In genomic region chr2:240235811-240236210, GRCh38 we compare ENCODE assay signal across 13 cellular contexts.
DNase-seq lines count a peak whose midpoint lies in the region; ATAC-seq and TF ChIP-seq lines count a peak whose summit lies in the region.
"Had no signal": no experiment of that assay in that cellular context is flagged by ENCODE, and none has a peak within 500 bp of the region (broad histone marks: within the 10 kb centered on the region; RNA-seq: fewer than 3 reads in every experiment).

No MANE protein-coding gene starts in this region.

- peaks cover 13 to 34% (median 21%) of the 10 kb centered on the region in 4 donors for H3K4me1 ChIP-seq in upper lobe of left lung
- H3K4me1 ChIP-seq: uterus had no signal

- H3K4me3 Mint-ChIP-seq in nephron: peak overlapping the region in 1 of 3 experiments; percentile 8
- H3K4me3 Mint-ChIP-seq: activated CD4-positive, alpha-beta T cell treated with anti-CD3 and anti-CD28 coated beads for 36 hours; dendritic cell treated with granulocyte-macrophage colony-stimulating factor and Interleukin-4, amounts not matched to agents 40 ng/mL and 50 ng/mL, for 4 days had no signal

- no peaks in the 10 kb centered on the region for H3K27me3 ChIP-seq in upper lobe of left lung
- H3K27me3 ChIP-seq: Peyer's patch, right lobe of liver, uterus had no signal

- TF ChIP-seq CTCF in coronary artery (IDR thresholded peaks at IDR 0.05) (no peak), nephron (IDR thresholded peaks at IDR 0.05; ENCODE audit: unreplicated experiment in 3 of 3) (no peak), upper lobe of left lung (IDR thresholded peaks at IDR 0.05) (no peak)

- H3K4me3 ChIP-seq in coronary artery: no peak overlapping the region
- H3K4me3 ChIP-seq in upper lobe of left lung: no peak overlapping the region
- H3K4me3 ChIP-seq: Peyer's patch, right lobe of liver, uterus had no signal

- TF ChIP-seq POLR2A in upper lobe of left lung (IDR thresholded peaks at IDR 0.05): no peak

- H3K9me3 ChIP-seq in upper lobe of left lung: no peaks in the 10 kb centered on the region
- H3K9me3 ChIP-seq: Peyer's patch, right lobe of liver, uterus had no signal

- ATAC-seq in left cardiac atrium: no peak
- ATAC-seq in upper lobe of left lung (ENCODE audit: low FRiP score in 2 of 2): no peak
- no peak for ATAC-seq in HG03571 (IDR thresholded peaks at IDR 0.05; ENCODE audit: unreplicated experiment)
- no peak for ATAC-seq in HG02970 (IDR thresholded peaks at IDR 0.05; ENCODE audit: low FRiP score, unreplicated experiment)
- ATAC-seq: activated CD4-positive, alpha-beta T cell treated with anti-CD3 and anti-CD28 coated beads for 36 hours; right lobe of liver had no signal

- 88 to 89% methylated on average over 7 to 8 of the region's 8 CpGs for WGBS in upper lobe of left lung, 2 donors

- peaks cover 7% of the 10 kb centered on the region for H3K27me3 Mint-ChIP-seq in nephron (ENCODE audit: low read depth)

- DNase-seq in cardiac septum (ENCODE audit: low spot score): peak; percentile 53
- DNase-seq in left cardiac atrium: no peak
- peak; percentile 50 for DNase-seq in coronary artery (ENCODE audit: low spot score)
- peak in 1 of 2 donors; percentile 18 for DNase-seq in upper lobe of left lung
- no peak for DNase-seq in pons (ENCODE audit: low spot score)

- no peak for TF ChIP-seq EP300 in upper lobe of left lung (IDR thresholded peaks at IDR 0.05)

- H3K9me3 Mint-ChIP-seq in nephron: peaks cover 3% of the 10 kb centered on the region
- H3K9me3 Mint-ChIP-seq: dendritic cell treated with granulocyte-macrophage colony-stimulating factor and Interleukin-4, amounts not matched to agents 40 ng/mL and 50 ng/mL, for 4 days had no signal

- peaks cover 54% of the 10 kb centered on the region for H3K4me1 Mint-ChIP-seq in nephron

- H3K27ac Mint-ChIP-seq in nephron: peak overlapping the region in 2 of 3 experiments; percentile 68 to 74
- H3K27ac Mint-ChIP-seq: activated CD4-positive, alpha-beta T cell treated with anti-CD3 and anti-CD28 coated beads for 36 hours; dendritic cell treated with granulocyte-macrophage colony-stimulating factor and Interleukin-4, amounts not matched to agents 40 ng/mL and 50 ng/mL, for 4 days had no signal

- peak overlapping the region; percentile 16 to 56 for H3K27ac ChIP-seq in coronary artery
- H3K27ac ChIP-seq in upper lobe of left lung: peak overlapping the region in 3 of 4 donors; percentile 18 to 64 (median 19)
- H3K27ac ChIP-seq: uterus had no signal

- no peaks in the 10 kb centered on the region for H3K36me3 ChIP-seq in upper lobe of left lung
- H3K36me3 ChIP-seq: Peyer's patch, right lobe of liver, uterus had no signal

- no peaks in the 10 kb centered on the region for H3K36me3 Mint-ChIP-seq in nephron (ENCODE audit: low read depth)

- intact Hi-C loops in cardiac septum (cut with DNase I): loop anchor here (1.0 to 10.0 kb wide), 5 partner anchors 15 to 329 kb away; partner anchors contain the start of genes DUSP28 and RNPEPL1
- intact Hi-C loops in left cardiac atrium (cut with DNase I): loop anchor here in 1 of 2 donors (5.0 kb wide), 1 partner anchor 56 kb away; no protein-coding TSS in a partner anchor

Comparison
In these comparisons a context has a peak if more than half of its experiments do, and no peak if none do; other contexts are left out.
1. DNase-seq: peak in cardiac septum (single experiment) and coronary artery (single experiment); none in left cardiac atrium (single experiment) and pons (single experiment).